8 cellular contexts compared by ENCODE assay signal in genomic region chr3:100400782-100401673, GRCh38. TPM values are rescaled to one million over a fixed set of nuclear protein-coding genes. Genes with fewer than 3 reads are reported as not detected.
A peak's percentile ranks its signal among the peaks of the same experiment; 100 is the strongest.
DNase-seq lines count a peak whose midpoint lies in the region; ATAC-seq, FAIRE-seq and TF ChIP-seq lines count a peak whose summit lies in the region.

Gene LNP1, plus strand, starts transcription at chr3:100401539. Its CDS starts 28,191 bp downstream, at chr3:100429730.
Gene TOMM70, minus strand, starts transcription at chr3:100401089. Its CDS starts 140 bp downstream, at chr3:100400949.

- H3F3A ChIP-seq in MM.1S (ENCODE audit: insufficient read depth, low read length) (peaks cover 6% of the 10 kb centered on the region), neural cell (ENCODE audit: insufficient read depth, low read length, poor library complexity, severe bottlenecking) (peaks cover 4% of the 10 kb centered on the region)

- FAIRE-seq in G401.6 (lab: Jason Lieb, UNC) = peak; percentile 96

- ATAC-seq in stimulated activated naive CD8-positive, alpha-beta T cell treated with anti-CD3 and anti-CD28 coated beads, Interleukin-15, amount 100 ng/mL, for 72 hours = peak; percentile 92

- no peak for TF ChIP-seq CTCF in MM.1S (IDR thresholded peaks at IDR 0.05; ENCODE audit: low read length)
- TF ChIP-seq CTCF in foreskin fibroblast (IDR thresholded peaks at IDR 0.05; ENCODE audit: low read depth, low read length) = no peak
- no peak for TF ChIP-seq CTCF in neural cell (IDR thresholded peaks at IDR 0.05; ENCODE audit: poor library complexity, severe bottlenecking)

- peaks cover 56% of the 10 kb centered on the region for H3K79me2 ChIP-seq in MM.1S (ENCODE audit: low read length)
- H3K79me2 ChIP-seq in neural cell (replicated peaks; ENCODE audit: insufficient read depth, low read length) = peaks cover 62% of the 10 kb centered on the region

- H3K9ac ChIP-seq in MM.1S (ENCODE audit: low read length) = peak within 1 kb of the TSS; percentile 80
- peak within 1 kb of the TSS; percentile 78 for H3K9ac ChIP-seq in neural cell (ENCODE audit: low read length)

- H3K4me3 ChIP-seq in MM.1S (ENCODE audit: low read length) (peak within 1 kb of the TSS; percentile 92), foreskin fibroblast (ENCODE audit: low read depth in 1 of 2, low read length in 2 of 2) (peak within 1 kb of the TSS; percentile 76 to 86), neural cell (ENCODE audit: low read length) (peak within 1 kb of the TSS; percentile 86)

- no peaks in the 10 kb centered on the region for H3K36me3 ChIP-seq in MM.1S (replicated peaks; ENCODE audit: insufficient read depth, low read length)
- no peaks in the 10 kb centered on the region for H3K36me3 ChIP-seq in neural cell (ENCODE audit: insufficient read depth, low read length)

- no peak for TF ChIP-seq RAD21 in neural cell (conservative IDR thresholded peaks at IDR 0.05)

- H3K27me3 Mint-ChIP-seq in stimulated activated naive CD8-positive, alpha-beta T cell treated with anti-CD3 and anti-CD28 coated beads, Interleukin-15, amount 100 ng/mL, for 72 hours = no peaks in the 10 kb centered on the region

- no peaks in the 10 kb centered on the region for H3K9me3 Mint-ChIP-seq in stimulated activated naive CD8-positive, alpha-beta T cell treated with anti-CD3 and anti-CD28 coated beads, Interleukin-15, amount 100 ng/mL, for 72 hours

- peak; percentile 99 for DNase-seq in HCEC 1CT
- DNase-seq in MM.1S = peak; percentile 98
- peak; percentile 97 for DNase-seq in SHP77 treated with DMSO at 0.1 percent for 48 hours (lab: John Stamatoyannopoulos, UW)
- peak; percentile 93 for DNase-seq in activated gamma-delta T cell treated with Interleukin-2 at 50 U/mL for 16 hours
- DNase-seq in foreskin fibroblast = peak; percentile 95 to 98
- DNase-seq in stimulated activated naive CD8-positive, alpha-beta T cell treated with anti-CD3 and anti-CD28 coated beads, Interleukin-15, amount 100 ng/mL, for 72 hours = peak; percentile 92 to 95

- H3K4me2 ChIP-seq in MM.1S (ENCODE audit: low read depth, low read length) (peak within 1 kb of the TSS; percentile 86), neural cell (ENCODE audit: low read length) (peak within 1 kb of the TSS; percentile 66)

- H3K4me1 Mint-ChIP-seq in stimulated activated naive CD8-positive, alpha-beta T cell treated with anti-CD3 and anti-CD28 coated beads, Interleukin-15, amount 100 ng/mL, for 72 hours = peaks cover 64% of the 10 kb centered on the region

- H3K9me3 ChIP-seq in MM.1S (replicated peaks; ENCODE audit: insufficient read depth, low read length) (no peaks in the 10 kb centered on the region), neural cell (ENCODE audit: low read length) (no peaks in the 10 kb centered on the region)

- TF ChIP-seq EP300 in neural cell (conservative IDR thresholded peaks at IDR 0.05; ENCODE audit: poor library complexity, severe bottlenecking) = peak; percentile 39

- H3K9me2 ChIP-seq in MM.1S (replicated peaks; ENCODE audit: insufficient read depth, low read length) (no peaks in the 10 kb centered on the region), neural cell (ENCODE audit: insufficient read depth, low read length) (no peaks in the 10 kb centered on the region)

- H3K4me3 Mint-ChIP-seq in stimulated activated naive CD8-positive, alpha-beta T cell treated with anti-CD3 and anti-CD28 coated beads, Interleukin-15, amount 100 ng/mL, for 72 hours = peak within 1 kb of the TSS; percentile 94 to 95

- H3K27ac ChIP-seq in MM.1S (ENCODE audit: low read length) (peak within 1 kb of the TSS; percentile 81), neural cell (ENCODE audit: low read length) (peak within 1 kb of the TSS; percentile 83)

- peak within 1 kb of the TSS; percentile 99 for H3K27ac Mint-ChIP-seq in stimulated activated naive CD8-positive, alpha-beta T cell treated with anti-CD3 and anti-CD28 coated beads, Interleukin-15, amount 100 ng/mL, for 72 hours

- peak within 1 kb of the TSS; percentile 75 for H2AFZ ChIP-seq in MM.1S (ENCODE audit: low read length)
- peak within 1 kb of the TSS; percentile 66 for H2AFZ ChIP-seq in neural cell (ENCODE audit: low read depth, low read length)

- H3K4me1 ChIP-seq in MM.1S (ENCODE audit: low read length) = peaks cover 16% of the 10 kb centered on the region

- H3K27me3 ChIP-seq in MM.1S (replicated peaks; ENCODE audit: insufficient read depth, low read length) (no peaks in the 10 kb centered on the region), neural cell (ENCODE audit: insufficient read depth, low read depth, low read length) (no peaks in the 10 kb centered on the region)

- H4K20me1 ChIP-seq in MM.1S (ENCODE audit: insufficient read depth, low read length) (peaks cover 7% of the 10 kb centered on the region; the same call in 1 of the 2 replicates), neural cell (ENCODE audit: insufficient read depth) (no peaks in the 10 kb centered on the region)

TF ChIP-seq in neural cell, 6 proteins besides CTCF, POLR2A, EP300 and RAD21:
- TF ChIP-seq TAF1 (IDR thresholded peaks at IDR 0.05; ENCODE audit: low read depth) = no peak
- TF ChIP-seq EZH2 (IDR thresholded peaks at IDR 0.05; ENCODE audit: borderline replicate concordance, insufficient read depth, low read length, poor library complexity, severe bottlenecking) = no peak
- peak; percentile 91 for TF ChIP-seq POLR2AphosphoS5 (IDR thresholded peaks at IDR 0.05)
- peak; percentile 28 for TF ChIP-seq REST (IDR thresholded peaks at IDR 0.05; ENCODE audit: borderline replicate concordance)
- TF ChIP-seq MXI1 (conservative IDR thresholded peaks at IDR 0.05; ENCODE audit: poor library complexity, severe bottlenecking) = peak; percentile 99
- no peak for TF ChIP-seq SMC3 (conservative IDR thresholded peaks at IDR 0.05; ENCODE audit: poor library complexity)

RNA-seq across cellular contexts. Expression of gene LNP1, which starts in this region (rescaled TPM):
- polyA plus RNA-seq in neural cell = 19.2 and 19.7 TPM in 2 replicates
- 18.5 and 19.5 TPM in 2 replicates for polyA minus RNA-seq in neural cell

RNA-seq across cellular contexts. Expression of gene TOMM70, which starts in this region (rescaled TPM):
- 93.7 and 110 TPM in 2 replicates for polyA plus RNA-seq in neural cell
- 143 and 149 TPM in 2 replicates for polyA minus RNA-seq in neural cell

Comparison
In these comparisons a context has a peak if more than half of its experiments do, and no peak if none do; other contexts are left out.
1. Peak in every context shown above with its lines: DNase-seq, ATAC-seq, H3K4me3 ChIP-seq and H3K27ac ChIP-seq.